Comparison of ENCODE assay signal across 29 cellular contexts in the genomic region with DNA sequence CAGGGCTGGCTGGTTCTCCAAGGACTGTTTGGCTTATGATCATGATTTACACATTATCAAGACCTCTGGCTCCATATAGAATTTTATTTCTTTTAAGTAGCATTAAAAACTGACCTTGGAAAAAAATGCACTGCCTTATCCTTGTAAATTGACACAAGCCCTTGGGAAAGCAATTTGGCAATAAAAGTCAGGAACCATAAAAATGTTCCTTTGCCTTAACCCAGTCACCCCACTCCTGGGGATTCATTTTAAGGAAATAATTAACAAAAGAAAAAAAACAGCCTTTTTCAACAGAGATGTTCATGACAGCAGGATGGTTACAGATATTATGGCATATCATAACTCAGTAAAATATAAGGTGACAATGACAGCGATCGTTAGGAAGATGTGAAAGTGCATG. TPM values are rescaled to one million over a fixed set of nuclear protein-coding genes. Genes with fewer than 3 reads are reported as not detected.
"Had no signal": no experiment of that assay in that cellular context is flagged by ENCODE, and none has a peak within 500 bp of the region (broad histone marks: within the 10 kb centered on the region; RNA-seq: fewer than 3 reads in every experiment).

No MANE protein-coding gene starts in this region.

- ATAC-seq: activated CD4-positive, alpha-beta T cell treated with anti-CD3 and anti-CD28 coated beads for 36 hours; Right ventricle myocardium inferior had no signal

- H3K36me3 Mint-ChIP-seq: IgD-negative memory B cell had no signal

- H3K27ac ChIP-seq: SK-N-MC, WERI-Rb-1 had no signal

- H3K27ac Mint-ChIP-seq: activated CD4-positive, alpha-beta memory T cell treated with anti-CD3 and anti-CD28 coated beads, Interleukin-2, amount 10 ng/mL, durations not matched to agents 7 days and 5 days; activated CD4-positive, alpha-beta T cell treated with anti-CD3 and anti-CD28 coated beads for 36 hours; activated naive CD8-positive, alpha-beta T cell; activated T-helper 1 cell treated with anti-CD3 and anti-CD28 coated beads, Interleukin-12 subunit alpha, Interleukin-12 subunit beta, Interleukin-2, Interleukin-4 antibody, amounts not matched to agents 30 ng/mL and 10 ng/mL and 1 ng/mL, durations not matched to agents 14 hours and 24 hours and 36 hours; IgD-negative memory B cell had no signal

- H3K36me3 ChIP-seq: WERI-Rb-1 had no signal

- H3K27me3 Mint-ChIP-seq: brain, IgD-negative memory B cell had no signal

- DNase-seq: activated CD4-positive, alpha-beta memory T cell treated with anti-CD3 and anti-CD28 coated beads, Interleukin-2, amount 10 ng/mL, durations not matched to agents 7 days and 5 days; activated CD4-positive, alpha-beta T cell treated with anti-CD3 and anti-CD28 coated beads for 36 hours; activated CD4-positive, alpha-beta T cell treated with anti-CD3 and anti-CD28 coated beads, Interleukin-2, amount 50 U/mL, for 1 hour; activated CD8-positive, alpha-beta memory T cell treated with anti-CD3 and anti-CD28 coated beads, Interleukin-2, amount 50 U/mL, for 48 hours; activated effector memory CD4-positive, alpha-beta T cell treated with anti-CD3 and anti-CD28 coated beads, Interleukin-2, amount 50 U/mL, for 16 hours; activated naive CD4-positive, alpha-beta T cell treated with Interleukin-2 at 50 U/mL for 16 hours; activated T-cell treated with anti-CD3 and anti-CD28 coated beads, Interleukin-2, amount 50 U/mL, for 1 hour; amygdala; KG1; NCI-H1048; NCI-H146; NCI-H2029; NCI-H2107; NCI-H2171 treated with DMSO at 0.1 percent for 48 hours; NCI-H345; NCI-H510A; NCI-H526 treated with DMSO at 0.1 percent for 48 hours; NK-92 treated with Interleukin-12 subunit alpha and Interleukin-12 subunit beta, amount 100 ng/mL, for 24 hours; RPMI8226; T-helper 1 cell; WERI-Rb-1 had no signal

- H3K4me3 Mint-ChIP-seq: activated CD4-positive, alpha-beta memory T cell treated with anti-CD3 and anti-CD28 coated beads, Interleukin-2, amount 10 ng/mL, durations not matched to agents 7 days and 5 days; activated CD4-positive, alpha-beta T cell treated with anti-CD3 and anti-CD28 coated beads for 36 hours; activated naive CD8-positive, alpha-beta T cell; activated T-helper 1 cell treated with anti-CD3 and anti-CD28 coated beads, Interleukin-12 subunit alpha, Interleukin-12 subunit beta, Interleukin-2, Interleukin-4 antibody, amounts not matched to agents 30 ng/mL and 10 ng/mL and 1 ng/mL, durations not matched to agents 14 hours and 24 hours and 36 hours; brain; IgD-negative memory B cell had no signal

- FAIRE-seq: astrocyte had no signal

- H3K4me1 Mint-ChIP-seq: activated CD4-positive, alpha-beta T cell treated with anti-CD3 and anti-CD28 coated beads for 36 hours; brain; IgD-negative memory B cell had no signal

- H3K4me3 ChIP-seq: SK-N-MC had no signal

RNA-seq across cellular contexts. Expression of gene NR2E3, which starts 51.6 kb away (rescaled TPM):
- total RNA-seq: activated CD4-positive, alpha-beta memory T cell treated with anti-CD3 and anti-CD28 coated beads, Interleukin-2, amount 10 ng/mL, durations not matched to agents 7 days and 5 days; activated CD4-positive, alpha-beta T cell treated with anti-CD3 and anti-CD28 coated beads for 36 hours; activated T-helper 1 cell treated with anti-CD3 and anti-CD28 coated beads, Interleukin-12 subunit alpha, Interleukin-12 subunit beta, Interleukin-2, Interleukin-4 antibody, amounts not matched to agents 30 ng/mL and 10 ng/mL and 1 ng/mL, durations not matched to agents 14 hours and 24 hours and 36 hours; astrocyte; Right ventricle myocardium inferior; T-helper 2 cell treated with Interferon-gamma antibody and Interleukin-4, amounts not matched to agents 100 ng/mL and 5 ng/mL, for 36 hours had no signal
